Comparison of ENCODE assay signal across 27 cellular contexts in genomic region chr5:133939668-133940067, GRCh38. TPM values are rescaled to one million over a fixed set of nuclear protein-coding genes. Genes with fewer than 3 reads are reported as not detected.
A peak's percentile ranks its signal among the peaks of the same experiment; 100 is the strongest.
DNase-seq lines count a peak whose midpoint lies in the region; ATAC-seq, FAIRE-seq and TF ChIP-seq lines count a peak whose summit lies in the region.
"Had no signal": no experiment of that assay in that cellular context is flagged by ENCODE, and none has a peak within 500 bp of the region (broad histone marks: within the 10 kb centered on the region; RNA-seq: fewer than 3 reads in every experiment).

No MANE protein-coding gene starts in this region.

- 94% methylated on average over 3 of the region's 3 CpGs for WGBS in GM12878 (ENCODE audit: insufficient coverage, insufficient replicate concordance, low lambda C conversion rate, missing lambda C conversion rate)

- peaks cover 15% of the 10 kb centered on the region for H3K4me1 Mint-ChIP-seq in activated CD4-positive, alpha-beta memory T cell treated with anti-CD3 and anti-CD28 coated beads for 36 hours (ENCODE audit: low read depth)
- peaks cover 6% of the 10 kb centered on the region for H3K4me1 Mint-ChIP-seq in activated CD4-positive, alpha-beta memory T cell treated with anti-CD3 and anti-CD28 coated beads, Interleukin-2, amount 10 ng/mL, durations not matched to agents 7 days and 5 days
- peaks cover 63 to 85% of the 10 kb centered on the region in 2 donors for H3K4me1 Mint-ChIP-seq in stimulated activated naive B cell treated with anti-CD40 and anti-IgM and Interleukin-4, amounts not matched to agents 10 μg/mL and 1 μg/mL and 100 μg/mL, for 72 hours
- H3K4me1 Mint-ChIP-seq: CD4-positive, CD25-positive, alpha-beta regulatory T cell; neural progenitor cell had no signal

- TF ChIP-seq EP300 in GM12878 (IDR thresholded peaks at IDR 0.05; ENCODE audit: borderline replicate concordance in 1 of 2, control insufficient read depth in 1 of 2, low read depth in 2 of 2, low read length in 2 of 2) = no peak

- no peak overlapping the region for H3K4me3 ChIP-seq in GM12878
- H3K4me3 ChIP-seq: neural progenitor cell, skin epidermis, testis had no signal

- no peak for TF ChIP-seq POLR2A in GM12878 (IDR thresholded peaks at IDR 0.05; ENCODE audit: low read depth, low read length)

- no TSS peak for BruUV-seq in GM12878 (replicated peaks; lab: Mats Ljungman, UMichigan)

- no peaks in the 10 kb centered on the region for H3K36me3 Mint-ChIP-seq in activated CD4-positive, alpha-beta memory T cell treated with anti-CD3 and anti-CD28 coated beads for 36 hours
- H3K36me3 Mint-ChIP-seq in activated CD4-positive, alpha-beta memory T cell treated with anti-CD3 and anti-CD28 coated beads, Interleukin-2, amount 10 ng/mL, durations not matched to agents 7 days and 5 days (ENCODE audit: low read depth) = no peaks in the 10 kb centered on the region
- H3K36me3 Mint-ChIP-seq in stimulated activated naive B cell treated with anti-CD40 and anti-IgM and Interleukin-4, amounts not matched to agents 10 μg/mL and 1 μg/mL and 100 μg/mL, for 72 hours = peaks cover 10 to 11% of the 10 kb centered on the region in 2 donors
- H3K36me3 Mint-ChIP-seq: CD4-positive, CD25-positive, alpha-beta regulatory T cell; neural progenitor cell had no signal

- no peak for TF ChIP-seq CTCF in GM12878 (IDR thresholded peaks at IDR 0.05 in 2 of 3, conservative IDR thresholded peaks at IDR 0.05 in 1 of 3; ENCODE audit: control insufficient read depth in 2 of 3, extremely low read depth in 1 of 3, insufficient read depth in 1 of 3, low read depth in 3 of 3, low read length in 3 of 3)

- SMC1A ChIA-PET in GM12878 (lab: Charles Lee; ENCODE audit: uncharacterized antibody, unreplicated experiment) = interaction anchor here (1.2 to 4.1 kb wide), 9 partner anchors 10 to 100 kb away, joined by 3 to 30 read pairs (median 7); no protein-coding TSS in a partner anchor

- H3K27me3 Mint-ChIP-seq in activated CD4-positive, alpha-beta memory T cell treated with anti-CD3 and anti-CD28 coated beads for 36 hours = no peaks in the 10 kb centered on the region
- no peaks in the 10 kb centered on the region for H3K27me3 Mint-ChIP-seq in activated CD4-positive, alpha-beta memory T cell treated with anti-CD3 and anti-CD28 coated beads, Interleukin-2, amount 10 ng/mL, durations not matched to agents 7 days and 5 days
- H3K27me3 Mint-ChIP-seq in stimulated activated naive B cell treated with anti-CD40 and anti-IgM and Interleukin-4, amounts not matched to agents 10 μg/mL and 1 μg/mL and 100 μg/mL, for 72 hours = no peaks in the 10 kb centered on the region
- H3K27me3 Mint-ChIP-seq: stimulated activated naive CD8-positive, alpha-beta T cell treated with anti-CD3 and anti-CD28 coated beads, Interleukin-15, Interleukin-2, amounts not matched to agents 100 ng/mL and 50 ng/mL, for 24 hours had no signal

- peak overlapping the region; percentile 9 for H2AFZ ChIP-seq in GM12878 (ENCODE audit: control insufficient read depth, low read depth, low read length)
- H2AFZ ChIP-seq: neural progenitor cell, parathyroid adenoma had no signal

- H3K9me3 Mint-ChIP-seq in activated CD4-positive, alpha-beta memory T cell treated with anti-CD3 and anti-CD28 coated beads for 36 hours = peaks cover 2% of the 10 kb centered on the region
- peaks cover 4% of the 10 kb centered on the region for H3K9me3 Mint-ChIP-seq in activated CD4-positive, alpha-beta memory T cell treated with anti-CD3 and anti-CD28 coated beads, Interleukin-2, amount 10 ng/mL, durations not matched to agents 7 days and 5 days
- H3K9me3 Mint-ChIP-seq in stimulated activated naive B cell treated with anti-CD40 and anti-IgM and Interleukin-4, amounts not matched to agents 10 μg/mL and 1 μg/mL and 100 μg/mL, for 72 hours = peaks cover 9 to 17% of the 10 kb centered on the region in 2 donors
- H3K9me3 Mint-ChIP-seq: activated T-cell treated with anti-CD3 and anti-CD28 coated beads, Interleukin-2, amount 50 U/mL, for 4 hours; neural progenitor cell; stimulated activated naive CD8-positive, alpha-beta T cell treated with anti-CD3 and anti-CD28 coated beads, Interleukin-15, Interleukin-2, amounts not matched to agents 100 ng/mL and 50 ng/mL, for 24 hours had no signal

- in situ Hi-C loops in GM12878 (cut with MboI) = loop anchor here (5.0 to 10.0 kb wide), 2 partner anchors 385 to 517 kb away; no protein-coding TSS in a partner anchor

- no peaks in the 10 kb centered on the region for H3K79me2 ChIP-seq in GM12878 (ENCODE audit: control insufficient read depth, insufficient read depth, low read length)
- H3K79me2 ChIP-seq: parathyroid adenoma had no signal

- peak overlapping the region; percentile 31 for H3K4me2 ChIP-seq in GM12878 (ENCODE audit: control insufficient read depth, insufficient read depth)
- H3K4me2 ChIP-seq: neural progenitor cell had no signal

- FAIRE-seq in GM12878 (lab: Jason Lieb, UNC) = peak; percentile 65
- FAIRE-seq: A204.1, GM12892 had no signal

- no peak overlapping the region for H3K9ac ChIP-seq in GM12878 (ENCODE audit: control insufficient read depth, insufficient read depth, low read length)
- H3K9ac ChIP-seq: neural progenitor cell, parathyroid adenoma had no signal

- no peaks in the 10 kb centered on the region; the same call in 2 of the 3 replicates for H3K9me3 ChIP-seq in GM12878 (replicated peaks; ENCODE audit: control insufficient read depth, insufficient read depth, low read length)
- H3K9me3 ChIP-seq: testis had no signal

- intact Hi-C loops in activated CD4-positive, alpha-beta memory T cell treated with anti-CD3 and anti-CD28 coated beads for 36 hours (cut with micrococcal nuclease) = loop anchor here (1.0 to 5.0 kb wide), 4 partner anchors 9 to 452 kb away; no protein-coding TSS in a partner anchor
- intact Hi-C loops in GM12878 (cut with micrococcal nuclease; ENCODE audit: unreplicated experiment) = loop anchor here (5.0 kb wide), 1 partner anchor 187 kb away; no protein-coding TSS in a partner anchor

- CTCF ChIA-PET in activated CD4-positive, alpha-beta memory T cell treated with anti-CD3 and anti-CD28 coated beads for 36 hours (lab: Charles Lee) = interaction anchor here (1.1 to 1.8 kb wide), 3 partner anchors 11 to 516 kb away, joined by 3 to 9 read pairs (median 3); no protein-coding TSS in a partner anchor
- CTCF ChIA-PET in activated CD4-positive, alpha-beta memory T cell treated with anti-CD3 and anti-CD28 coated beads, Interleukin-2, amount 10 ng/mL, durations not matched to agents 7 days and 5 days (lab: Charles Lee) = no interaction called here
- CTCF ChIA-PET in GM12878 (lab: Yijun Ruan, JAX) = interaction anchor here (1.2 to 3.0 kb wide), 7 partner anchors 9 to 118 kb away, joined by 3 to 24 read pairs (median 5); no protein-coding TSS in a partner anchor

- no peaks in the 10 kb centered on the region for H3K27me3 ChIP-seq in GM12878 (replicated peaks in 1 of 2; ENCODE audit: control insufficient read depth in 2 of 2, insufficient read depth in 2 of 2, low read length in 1 of 2)
- H3K27me3 ChIP-seq: neural progenitor cell, testis had no signal

- RAD21 ChIA-PET in GM12878 (lab: Charles Lee; ENCODE audit: unreplicated experiment) = interaction anchor here (1.1 to 2.0 kb wide), 7 partner anchors 10 to 114 kb away, joined by 3 to 8 read pairs (median 4); no protein-coding TSS in a partner anchor

- POLR2A ChIA-PET in activated CD4-positive, alpha-beta memory T cell treated with anti-CD3 and anti-CD28 coated beads for 36 hours (lab: Charles Lee) = interaction anchor here (1.4 kb wide), 2 partner anchors 10 to 57 kb away, joined by 3 to 4 read pairs; no protein-coding TSS in a partner anchor
- POLR2A ChIA-PET in activated CD4-positive, alpha-beta memory T cell treated with anti-CD3 and anti-CD28 coated beads, Interleukin-2, amount 10 ng/mL, durations not matched to agents 7 days and 5 days (lab: Charles Lee) = no interaction called here
- POLR2A ChIA-PET in GM12878 (lab: Charles Lee) = interaction anchor here (0.7 kb wide), 1 partner anchor 57 kb away, joined by 3 read pairs; no protein-coding TSS in a partner anchor

- H3K36me3 ChIP-seq in GM12878 (ENCODE audit: control insufficient read depth in 2 of 2, insufficient read depth in 2 of 2, low read length in 1 of 2) = no peaks in the 10 kb centered on the region
- H3K36me3 ChIP-seq: neural progenitor cell had no signal

- peak overlapping the region; percentile 70 for H3K27ac Mint-ChIP-seq in activated CD4-positive, alpha-beta memory T cell treated with anti-CD3 and anti-CD28 coated beads for 36 hours
- H3K27ac Mint-ChIP-seq in activated CD4-positive, alpha-beta memory T cell treated with anti-CD3 and anti-CD28 coated beads, Interleukin-2, amount 10 ng/mL, durations not matched to agents 7 days and 5 days = no peak overlapping the region
- H3K27ac Mint-ChIP-seq in stimulated activated naive B cell treated with anti-CD40 and anti-IgM and Interleukin-4, amounts not matched to agents 10 μg/mL and 1 μg/mL and 100 μg/mL, for 72 hours = peak overlapping the region; percentile 85
- H3K27ac Mint-ChIP-seq: neural progenitor cell had no signal

- DNase-seq in activated CD4-positive, alpha-beta memory T cell treated with anti-CD3 and anti-CD28 coated beads for 36 hours = peak; percentile 4
- DNase-seq in activated CD4-positive, alpha-beta memory T cell treated with anti-CD3 and anti-CD28 coated beads, Interleukin-2, amount 10 ng/mL, durations not matched to agents 7 days and 5 days = no peak
- DNase-seq in NCI-H69 (lab: John Stamatoyannopoulos, UW) (peak; percentile 23), GM12878 (ENCODE audit: low read depth, low spot score) (no peak), middle frontal gyrus (ENCODE audit: extremely low spot score, low spot score) (no peak)
- DNase-seq in stimulated activated naive B cell treated with anti-CD40 and anti-IgM and Interleukin-4, amounts not matched to agents 10 μg/mL and 1 μg/mL and 100 μg/mL, for 72 hours = no peak
- DNase-seq: activated CD4-positive, alpha-beta T cell treated with anti-CD3 and anti-CD28 coated beads for 4 hours; activated gamma-delta T cell treated with Interleukin-2 at 50 U/mL for 16 hours; activated T-cell treated with anti-CD3 and anti-CD28 coated beads, Interleukin-2, amount 50 U/mL, for 4 hours; CD4-positive, CD25-positive, alpha-beta regulatory T cell; DMS 273 treated with DMSO at 0.1 percent for 48 hours; endodermal cell; H7; Kasumi-1; left colon; mammary epithelial cell; NK-92 treated with Interleukin-12 subunit alpha and Interleukin-12 subunit beta, amount 100 ng/mL, for 24 hours; SW 1271; testis had no signal

- peaks cover 33% of the 10 kb centered on the region for H3K4me1 ChIP-seq in GM12878 (ENCODE audit: control insufficient read depth, insufficient read depth, low read length)
- H3K4me1 ChIP-seq: parathyroid adenoma had no signal

- peak overlapping the region; percentile 70 for H3K27ac ChIP-seq in GM12878 (ENCODE audit: control insufficient read depth, insufficient read depth)
- H3K27ac ChIP-seq: neural progenitor cell, parathyroid adenoma, skin epidermis, testis had no signal

- no peak for TF ChIP-seq RAD21 in GM12878 (IDR thresholded peaks at IDR 0.05; ENCODE audit: insufficient read depth, low read depth, low read length)

- H3K4me3 Mint-ChIP-seq in activated CD4-positive, alpha-beta memory T cell treated with anti-CD3 and anti-CD28 coated beads for 36 hours = no peak overlapping the region
- no peak overlapping the region for H3K4me3 Mint-ChIP-seq in activated CD4-positive, alpha-beta memory T cell treated with anti-CD3 and anti-CD28 coated beads, Interleukin-2, amount 10 ng/mL, durations not matched to agents 7 days and 5 days
- peak overlapping the region; percentile 22 to 36 for H3K4me3 Mint-ChIP-seq in stimulated activated naive B cell treated with anti-CD40 and anti-IgM and Interleukin-4, amounts not matched to agents 10 μg/mL and 1 μg/mL and 100 μg/mL, for 72 hours
- H3K4me3 Mint-ChIP-seq: activated T-cell treated with anti-CD3 and anti-CD28 coated beads, Interleukin-2, amount 50 U/mL, for 4 hours; CD4-positive, CD25-positive, alpha-beta regulatory T cell; endodermal cell; neural progenitor cell; stimulated activated naive CD8-positive, alpha-beta T cell treated with anti-CD3 and anti-CD28 coated beads, Interleukin-15, Interleukin-2, amounts not matched to agents 100 ng/mL and 50 ng/mL, for 24 hours had no signal

- ATAC-seq in GM12878 (no peak), HG03442 (IDR thresholded peaks at IDR 0.05; ENCODE audit: unreplicated experiment) (no peak)
- ATAC-seq in stimulated activated naive B cell treated with anti-CD40 and anti-IgM and Interleukin-4, amounts not matched to agents 10 μg/mL and 1 μg/mL and 100 μg/mL, for 72 hours (replicated peaks) = peak in 1 of 2 donors; percentile 18
- no peak for ATAC-seq in activated CD4-positive, CD25-positive, alpha-beta regulatory T cell treated with anti-CD3 and anti-CD28 coated beads, Interleukin-2, amount 50 U/mL, for 24 hours
- ATAC-seq: left colon had no signal

- no peaks in the 10 kb centered on the region for H4K20me1 ChIP-seq in GM12878 (ENCODE audit: control insufficient read depth, insufficient read depth)

RNA-seq across cellular contexts. Expression of gene C5orf15, which starts 28.8 kb away (rescaled TPM):
- total RNA-seq in activated CD4-positive, alpha-beta memory T cell treated with anti-CD3 and anti-CD28 coated beads for 36 hours = 10 to 100 TPM; 23.7 to 26.7 TPM
- 10 to 100 TPM; 24.4 to 27.7 TPM for total RNA-seq in activated CD4-positive, alpha-beta memory T cell treated with anti-CD3 and anti-CD28 coated beads, Interleukin-2, amount 10 ng/mL, durations not matched to agents 7 days and 5 days
- 43.0 and 51.0 TPM in 2 replicates for total RNA-seq in GM12878 (2013; cell fraction: nucleolus; rRNA removed)
- total RNA-seq in GM12878 (2014; rRNA removed) (39.9 and 49.0 TPM in 2 replicates), GM12878 (2014; rRNA removed; fragmentation: Illumina TruSeq; extraction: Trizol) (44.0 and 45.3 TPM in 2 replicates), GM12878 (2021) (21.7 and 24.1 TPM in 2 replicates)
- 17.7 TPM for polyA plus RNA-seq in GM12878 (2011; ENCODE audit: low read depth)
- polyA plus RNA-seq in GM12878 (2011; rRNA removed) (69.6 and 90.5 TPM in 2 replicates), GM12878 (2014; fragmentation: Illumina TruSeq; extraction: Trizol) (57.6 and 71.1 TPM in 2 replicates), GM12878 (2014; fragmentation: Nextera tagmentation; extraction: Ambion mirVana) (10 to 100 TPM; 36.3 to 42.2 TPM), GM12878 (2014; rRNA removed) (42.0 and 48.0 TPM in 2 replicates), GM12878 (2016; fragmentation: Nextera tagmentation; extraction: Ambion mirVana) (10 to 100 TPM; 62.3 to 63.8 TPM)
- polyA plus RNA-seq in GM12878 (2011; cell fraction: cytosol; rRNA removed) = 35.7 and 39.3 TPM in 2 replicates
- 15.7 and 20.4 TPM in 2 replicates for polyA plus RNA-seq in GM12878 (2011; cell fraction: nucleus; rRNA removed)
- 26.2 and 37.7 TPM in 2 replicates for polyA plus RNA-seq in GM12878 (2012)
- 39.1 and 40.6 TPM in 2 replicates for polyA minus RNA-seq in GM12878 (2011; rRNA and poly(A)+ RNA removed)
- 12.8 and 18.4 TPM in 2 replicates for polyA minus RNA-seq in GM12878 (2011; cell fraction: cytosol; rRNA and poly(A)+ RNA removed)
- 4.6 and 5.1 TPM in 2 replicates for polyA minus RNA-seq in GM12878 (2011; cell fraction: nucleus; rRNA and poly(A)+ RNA removed)

Comparison
In these comparisons a context has a peak if more than half of its experiments do, and no peak if none do; other contexts are left out.
1. DNase-seq: peak in activated CD4-positive, alpha-beta memory T cell treated with anti-CD3 and anti-CD28 coated beads for 36 hours (single experiment) and NCI-H69 (single experiment); none in activated CD4-positive, alpha-beta memory T cell treated with anti-CD3 and anti-CD28 coated beads, Interleukin-2, amount 10 ng/mL, durations not matched to agents 7 days and 5 days (single experiment), GM12878 (single experiment), stimulated activated naive B cell treated with anti-CD40 and anti-IgM and Interleukin-4, amounts not matched to agents 10 μg/mL and 1 μg/mL and 100 μg/mL, for 72 hours (single experiment) and middle frontal gyrus (single experiment).
2. H3K4me3 Mint-ChIP-seq: peak in stimulated activated naive B cell treated with anti-CD40 and anti-IgM and Interleukin-4, amounts not matched to agents 10 μg/mL and 1 μg/mL and 100 μg/mL, for 72 hours (2 of 2); none in activated CD4-positive, alpha-beta memory T cell treated with anti-CD3 and anti-CD28 coated beads for 36 hours (single experiment) and activated CD4-positive, alpha-beta memory T cell treated with anti-CD3 and anti-CD28 coated beads, Interleukin-2, amount 10 ng/mL, durations not matched to agents 7 days and 5 days (single experiment).